8 cellular contexts compared by ENCODE assay signal in genomic region chr15:59657635-59658125, GRCh38. TPM values are rescaled to one million over a fixed set of nuclear protein-coding genes. Genes with fewer than 3 reads are reported as not detected.
DNase-seq lines count a peak whose midpoint lies in the region; ATAC-seq and TF ChIP-seq lines count a peak whose summit lies in the region.

No MANE protein-coding gene starts in this region.

- H3K36me3 Mint-ChIP-seq in activated naive CD4-positive, alpha-beta T cell treated with anti-CD3 and anti-CD28 coated beads, Interleukin-2, amount 50 U/mL, for 72 hours = peaks cover 0 to 4% of the 10 kb centered on the region in 2 donors

- in situ Hi-C loops in Panc1 (cut with HindIII; ENCODE audit: low pct_unique_long_range_greater_than_20kb, low sequenced_read_pairs) = no loop called here

- TF ChIP-seq CTCF in Panc1 (IDR thresholded peaks at IDR 0.05) = no peak
- TF ChIP-seq CTCF in fibroblast of mammary gland (conservative IDR thresholded peaks at IDR 0.05; ENCODE audit: control insufficient read depth, insufficient read depth, low read depth, low read length) = no peak

- H3K27ac Mint-ChIP-seq in activated naive CD4-positive, alpha-beta T cell treated with anti-CD3 and anti-CD28 coated beads, Interleukin-2, amount 50 U/mL, for 72 hours = peak overlapping the region in 1 of 2 donors; percentile 75

- peaks cover under 1% of the 10 kb centered on the region; the same call in 1 of the 2 replicates for H3K9me3 ChIP-seq in Panc1 (ENCODE audit: control insufficient read depth, insufficient read depth, low read depth, low read length)

- peak; percentile 18 to 35 for ATAC-seq in activated naive CD4-positive, alpha-beta T cell treated with anti-CD3 and anti-CD28 coated beads, Interleukin-2, amount 50 U/mL, for 72 hours
- ATAC-seq in Panc1 (peak; percentile 52), GM18861 (IDR thresholded peaks at IDR 0.05; ENCODE audit: unreplicated experiment) (no peak), GM21723 (IDR thresholded peaks at IDR 0.05; ENCODE audit: unreplicated experiment) (no peak)

- POLR2A ChIA-PET in Panc1 (lab: Charles Lee) = interaction anchor here (0.5 to 1.1 kb wide), 6 partner anchors 9 to 244 kb away, joined by 3 to 12 read pairs (median 3); no protein-coding TSS in a partner anchor

- H3K9me3 Mint-ChIP-seq in activated naive CD4-positive, alpha-beta T cell treated with anti-CD3 and anti-CD28 coated beads, Interleukin-2, amount 50 U/mL, for 72 hours = peaks cover 0 to 3% of the 10 kb centered on the region in 2 donors

- H3K36me3 ChIP-seq in Panc1 (ENCODE audit: control insufficient read depth, insufficient read depth, low read length) = peaks cover 11% of the 10 kb centered on the region

- intact Hi-C loops in Panc1 (cut with micrococcal nuclease; ENCODE audit: unreplicated experiment) = no loop called here

- H3K4me1 ChIP-seq in Panc1 (ENCODE audit: control insufficient read depth, insufficient read depth, low read length) = peaks cover 10% of the 10 kb centered on the region; the same call in 1 of the 2 replicates

- peak; percentile 4 to 57 for DNase-seq in activated naive CD4-positive, alpha-beta T cell treated with anti-CD3 and anti-CD28 coated beads, Interleukin-2, amount 50 U/mL, for 72 hours (ENCODE audit: low spot score in 2 of 2)
- no peak for DNase-seq in activated naive CD4-positive, alpha-beta T cell treated with Interleukin-2 at 50 U/mL for 16 hours
- DNase-seq in Panc1 (ENCODE audit: low read depth, low spot score) (no peak), fibroblast of mammary gland (ENCODE audit: low read depth) (no peak), skeletal muscle cell (ENCODE audit: low read depth) (no peak), UCSD-AML1 (lab: John Stamatoyannopoulos, UW; ENCODE audit: unreplicated experiment) (no peak)

- CTCF ChIA-PET in Panc1 (lab: Charles Lee) = interaction anchor here (0.6 kb wide), 1 partner anchor 388 kb away, joined by 10 read pairs; no protein-coding TSS in a partner anchor

- H3K4me3 ChIP-seq in Panc1 (ENCODE audit: low read depth in 2 of 2, low read length in 2 of 2) = peak overlapping the region; percentile 93 to 94
- peak overlapping the region; percentile 86 for H3K4me3 ChIP-seq in fibroblast of mammary gland (ENCODE audit: control insufficient read depth, low read depth, low read length)
- peak overlapping the region; percentile 83 for H3K4me3 ChIP-seq in skeletal muscle cell (ENCODE audit: low read depth, low read length)

- H3K27ac ChIP-seq in Panc1 (ENCODE audit: low read length) = peak overlapping the region; percentile 95; the same call in 1 of the 2 replicates

- no peaks in the 10 kb centered on the region for H3K27me3 ChIP-seq in Panc1 (ENCODE audit: control insufficient read depth, insufficient read depth, low read length)

- BruUV-seq in Panc1 (replicated peaks; lab: Mats Ljungman, UMichigan) = no TSS peak

RNA-seq across cellular contexts. Expression of gene GTF2A2, which starts 0.4 kb away (rescaled TPM):
- 100 to 1,000 TPM; 141 to 170 TPM for total RNA-seq in activated naive CD4-positive, alpha-beta T cell treated with anti-CD3 and anti-CD28 coated beads, Interleukin-2, amount 50 U/mL, for 72 hours
- 234 TPM for total RNA-seq in Panc1 (2021; ENCODE audit: unreplicated experiment)
- 73.2 TPM for polyA plus RNA-seq in Panc1 (2012; ENCODE audit: insufficient read length)

RNA-seq across cellular contexts. Expression of gene BNIP2, which starts 31.4 kb away (rescaled TPM):
- total RNA-seq in activated naive CD4-positive, alpha-beta T cell treated with anti-CD3 and anti-CD28 coated beads, Interleukin-2, amount 50 U/mL, for 72 hours = 10 to 100 TPM; 44.2 to 49.1 TPM
- total RNA-seq in Panc1 (2021; ENCODE audit: unreplicated experiment) = 70.7 TPM
- polyA plus RNA-seq in Panc1 (2012; ENCODE audit: insufficient read length) = 44.5 TPM

RNA-seq across cellular contexts. Expression of gene GCNT3, which starts 46.1 kb away (rescaled TPM):
- total RNA-seq in activated naive CD4-positive, alpha-beta T cell treated with anti-CD3 and anti-CD28 coated beads, Interleukin-2, amount 50 U/mL, for 72 hours = not detected
- total RNA-seq in Panc1 (2021; ENCODE audit: unreplicated experiment) = not detected
- not detected for polyA plus RNA-seq in Panc1 (2012; ENCODE audit: insufficient read length)

Comparison
In these comparisons a context has a peak if more than half of its experiments do, and no peak if none do; other contexts are left out.
1. DNase-seq: peak in activated naive CD4-positive, alpha-beta T cell treated with anti-CD3 and anti-CD28 coated beads, Interleukin-2, amount 50 U/mL, for 72 hours (2 of 2); none in activated naive CD4-positive, alpha-beta T cell treated with Interleukin-2 at 50 U/mL for 16 hours (single experiment), Panc1 (single experiment), fibroblast of mammary gland (single experiment), skeletal muscle cell (single experiment) and UCSD-AML1 (single experiment).
2. ATAC-seq: peak in activated naive CD4-positive, alpha-beta T cell treated with anti-CD3 and anti-CD28 coated beads, Interleukin-2, amount 50 U/mL, for 72 hours (2 of 2) and Panc1 (single experiment); none in GM18861 (single experiment) and GM21723 (single experiment).
3. Peak in every context shown above with its lines, with median percentiles within 50 percentile points of each other: H3K4me3 ChIP-seq.